ENCODE assay signal across 1 cellular context in the genomic region with DNA sequence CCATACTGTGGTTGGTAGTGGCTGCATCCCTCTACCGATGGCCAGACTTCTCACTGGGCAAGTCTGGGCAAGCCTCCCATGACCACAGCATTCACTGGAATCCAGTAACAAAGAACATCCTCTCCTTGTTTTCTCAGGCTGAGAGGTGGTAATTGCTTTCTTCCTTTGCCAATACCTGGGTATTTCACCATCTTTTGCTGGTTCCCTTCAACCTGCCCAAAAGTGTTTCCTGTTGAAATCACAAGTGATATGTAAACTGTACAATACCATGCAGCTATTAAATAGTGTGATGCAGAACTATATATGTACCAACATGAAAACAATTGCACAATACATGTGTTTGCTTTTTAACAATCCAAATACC.
A peak's percentile ranks its signal among the peaks of the same experiment; 100 is the strongest.
TF ChIP-seq lines count a peak whose summit lies in the region.

Gene PTCHD4 (minus strand): TSS at position 55 of the 364 bp plus-strand sequence. CDS start 42,240 bp downstream, outside the sequence.

TF ChIP-seq in HepG2, 621 proteins besides CTCF, POLR2A, EP300 and RAD21 (continued from another document and continues in another):
- TF ChIP-seq, protein P1, sequence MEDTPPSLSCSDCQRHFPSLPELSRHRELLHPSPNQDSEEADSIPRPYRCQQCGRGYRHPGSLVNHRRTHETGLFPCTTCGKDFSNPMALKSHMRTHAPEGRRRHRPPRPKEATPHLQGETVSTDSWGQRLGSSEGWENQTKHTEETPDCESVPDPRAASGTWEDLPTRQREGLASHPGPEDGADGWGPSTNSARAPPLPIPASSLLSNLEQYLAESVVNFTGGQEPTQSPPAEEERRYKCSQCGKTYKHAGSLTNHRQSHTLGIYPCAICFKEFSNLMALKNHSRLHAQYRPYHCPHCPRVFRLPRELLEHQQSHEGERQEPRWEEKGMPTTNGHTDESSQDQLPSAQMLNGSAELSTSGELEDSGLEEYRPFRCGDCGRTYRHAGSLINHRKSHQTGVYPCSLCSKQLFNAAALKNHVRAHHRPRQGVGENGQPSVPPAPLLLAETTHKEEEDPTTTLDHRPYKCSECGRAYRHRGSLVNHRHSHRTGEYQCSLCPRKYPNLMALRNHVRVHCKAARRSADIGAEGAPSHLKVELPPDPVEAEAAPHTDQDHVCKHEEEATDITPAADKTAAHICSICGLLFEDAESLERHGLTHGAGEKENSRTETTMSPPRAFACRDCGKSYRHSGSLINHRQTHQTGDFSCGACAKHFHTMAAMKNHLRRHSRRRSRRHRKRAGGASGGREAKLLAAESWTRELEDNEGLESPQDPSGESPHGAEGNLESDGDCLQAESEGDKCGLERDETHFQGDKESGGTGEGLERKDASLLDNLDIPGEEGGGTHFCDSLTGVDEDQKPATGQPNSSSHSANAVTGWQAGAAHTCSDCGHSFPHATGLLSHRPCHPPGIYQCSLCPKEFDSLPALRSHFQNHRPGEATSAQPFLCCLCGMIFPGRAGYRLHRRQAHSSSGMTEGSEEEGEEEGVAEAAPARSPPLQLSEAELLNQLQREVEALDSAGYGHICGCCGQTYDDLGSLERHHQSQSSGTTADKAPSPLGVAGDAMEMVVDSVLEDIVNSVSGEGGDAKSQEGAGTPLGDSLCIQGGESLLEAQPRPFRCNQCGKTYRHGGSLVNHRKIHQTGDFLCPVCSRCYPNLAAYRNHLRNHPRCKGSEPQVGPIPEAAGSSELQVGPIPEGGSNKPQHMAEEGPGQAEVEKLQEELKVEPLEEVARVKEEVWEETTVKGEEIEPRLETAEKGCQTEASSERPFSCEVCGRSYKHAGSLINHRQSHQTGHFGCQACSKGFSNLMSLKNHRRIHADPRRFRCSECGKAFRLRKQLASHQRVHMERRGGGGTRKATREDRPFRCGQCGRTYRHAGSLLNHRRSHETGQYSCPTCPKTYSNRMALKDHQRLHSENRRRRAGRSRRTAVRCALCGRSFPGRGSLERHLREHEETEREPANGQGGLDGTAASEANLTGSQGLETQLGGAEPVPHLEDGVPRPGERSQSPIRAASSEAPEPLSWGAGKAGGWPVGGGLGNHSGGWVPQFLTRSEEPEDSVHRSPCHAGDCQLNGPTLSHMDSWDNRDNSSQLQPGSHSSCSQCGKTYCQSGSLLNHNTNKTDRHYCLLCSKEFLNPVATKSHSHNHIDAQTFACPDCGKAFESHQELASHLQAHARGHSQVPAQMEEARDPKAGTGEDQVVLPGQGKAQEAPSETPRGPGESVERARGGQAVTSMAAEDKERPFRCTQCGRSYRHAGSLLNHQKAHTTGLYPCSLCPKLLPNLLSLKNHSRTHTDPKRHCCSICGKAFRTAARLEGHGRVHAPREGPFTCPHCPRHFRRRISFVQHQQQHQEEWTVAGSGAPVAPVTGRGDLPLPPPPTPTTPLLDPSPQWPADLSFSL (CRISPR knock-in tag; IDR thresholded peaks at IDR 0.05): peak; percentile 86; the same call in 1 of the 2 replicates
- no peak for TF ChIP-seq KAT2B (IDR thresholded peaks at IDR 0.05; ENCODE audit: borderline replicate concordance, low read depth, low read length)
- no peak for TF ChIP-seq RBM22 (optimal IDR thresholded peaks at IDR 0.05; ENCODE audit: low read length)
- TF ChIP-seq, protein P2, sequence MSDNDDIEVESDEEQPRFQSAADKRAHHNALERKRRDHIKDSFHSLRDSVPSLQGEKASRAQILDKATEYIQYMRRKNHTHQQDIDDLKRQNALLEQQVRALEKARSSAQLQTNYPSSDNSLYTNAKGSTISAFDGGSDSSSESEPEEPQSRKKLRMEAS (IDR thresholded peaks at IDR 0.05): peak; percentile 63; the same call in 1 of the 2 replicates
- no peak; the same call in 1 of the 2 replicates for TF ChIP-seq TGIF2 (CRISPR knock-in tag; IDR thresholded peaks at IDR 0.05)
- no peak for TF ChIP-seq TMF1 (CRISPR knock-in tag; IDR thresholded peaks at IDR 0.05; ENCODE audit: low read depth)
- TF ChIP-seq EED (CRISPR knock-in tag; IDR thresholded peaks at IDR 0.05): no peak
- TF ChIP-seq SOX13 (IDR thresholded peaks at IDR 0.05): peak; percentile 80
- peak in 1 of 2 experiments; percentile 91; a peak in 2 of 4 replicates for TF ChIP-seq SOX13 (CRISPR knock-in tag; conservative IDR thresholded peaks at IDR 0.05 in 1 of 2, IDR thresholded peaks at IDR 0.05 in 1 of 2)
- no peak for TF ChIP-seq SIN3A (IDR thresholded peaks at IDR 0.05; ENCODE audit: borderline replicate concordance, low read depth, low read length)
- TF ChIP-seq KLF11 (CRISPR knock-in tag; IDR thresholded peaks at IDR 0.05): peak; percentile 58; the same call in 1 of the 2 replicates
- peak; percentile 72 for TF ChIP-seq ZNF614 (CRISPR knock-in tag; IDR thresholded peaks at IDR 0.05; ENCODE audit: borderline replicate concordance)
- no peak for TF ChIP-seq PHF20 (CRISPR knock-in tag; IDR thresholded peaks at IDR 0.05)
- TF ChIP-seq MXD4 (CRISPR knock-in tag; IDR thresholded peaks at IDR 0.05): peak; percentile 26; the same call in 1 of the 2 replicates
- TF ChIP-seq FOXA1 (IDR thresholded peaks at IDR 0.05): no peak
- TF ChIP-seq FOXA1 (CRISPR knock-in tag; IDR thresholded peaks at IDR 0.05): peak; percentile 76
- TF ChIP-seq NR3C1 (CRISPR knock-in tag; IDR thresholded peaks at IDR 0.05): no peak
- no peak for TF ChIP-seq PLRG1 (conservative IDR thresholded peaks at IDR 0.05)
- TF ChIP-seq FIP1L1 (IDR thresholded peaks at IDR 0.05; ENCODE audit: borderline replicate concordance, insufficient read depth, low read depth, low read length): no peak
- TF ChIP-seq ZFP41 (CRISPR knock-in tag; IDR thresholded peaks at IDR 0.05; ENCODE audit: borderline replicate concordance): no peak
- no peak for TF ChIP-seq ATF7 (IDR thresholded peaks at IDR 0.05)
- TF ChIP-seq ATF7 (CRISPR knock-in tag; IDR thresholded peaks at IDR 0.05): no peak
- TF ChIP-seq KLF16 (CRISPR knock-in tag; IDR thresholded peaks at IDR 0.05): peak in 1 of 2 experiments; percentile 37; a peak in 1 of 4 replicates
- TF ChIP-seq HDAC6 (IDR thresholded peaks at IDR 0.05; ENCODE audit: low read depth, low read length): no peak
- TF ChIP-seq ZNF564 (CRISPR knock-in tag; IDR thresholded peaks at IDR 0.05): no peak
- TF ChIP-seq MAFK (conservative IDR thresholded peaks at IDR 0.05 in 1 of 2, IDR thresholded peaks at IDR 0.05 in 1 of 2; ENCODE audit: low read length in 2 of 2): no peak
- TF ChIP-seq PAF1 (CRISPR knock-in tag; IDR thresholded peaks at IDR 0.05): no peak
- no peak for TF ChIP-seq AGO2 (optimal IDR thresholded peaks at IDR 0.05; ENCODE audit: low read depth, low read length)
- no peak for TF ChIP-seq ISX (CRISPR knock-in tag; conservative IDR thresholded peaks at IDR 0.05)
- TF ChIP-seq, protein P3, sequence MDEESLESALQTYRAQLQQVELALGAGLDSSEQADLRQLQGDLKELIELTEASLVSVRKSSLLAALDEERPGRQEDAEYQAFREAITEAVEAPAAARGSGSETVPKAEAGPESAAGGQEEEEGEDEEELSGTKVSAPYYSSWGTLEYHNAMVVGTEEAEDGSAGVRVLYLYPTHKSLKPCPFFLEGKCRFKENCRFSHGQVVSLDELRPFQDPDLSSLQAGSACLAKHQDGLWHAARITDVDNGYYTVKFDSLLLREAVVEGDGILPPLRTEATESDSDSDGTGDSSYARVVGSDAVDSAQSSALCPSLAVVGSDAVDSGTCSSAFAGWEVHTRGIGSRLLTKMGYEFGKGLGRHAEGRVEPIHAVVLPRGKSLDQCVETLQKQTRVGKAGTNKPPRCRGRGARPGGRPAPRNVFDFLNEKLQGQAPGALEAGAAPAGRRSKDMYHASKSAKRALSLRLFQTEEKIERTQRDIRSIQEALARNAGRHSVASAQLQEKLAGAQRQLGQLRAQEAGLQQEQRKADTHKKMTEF (CRISPR knock-in tag; IDR thresholded peaks at IDR 0.05): peak; percentile 77
- TF ChIP-seq ZNF691 (CRISPR knock-in tag; IDR thresholded peaks at IDR 0.05; ENCODE audit: borderline replicate concordance, low read depth): no peak
- no peak for TF ChIP-seq ZNF101 (CRISPR knock-in tag; IDR thresholded peaks at IDR 0.05; ENCODE audit: borderline replicate concordance, low read depth)
- no peak for TF ChIP-seq HNF4G (IDR thresholded peaks at IDR 0.05; ENCODE audit: borderline replicate concordance, low read depth, low read length)
- no peak for TF ChIP-seq HNF4G (CRISPR knock-in tag; IDR thresholded peaks at IDR 0.05; ENCODE audit: borderline replicate concordance, low read depth)
- no peak for TF ChIP-seq KLF12 (CRISPR knock-in tag; IDR thresholded peaks at IDR 0.05; ENCODE audit: borderline replicate concordance)
- no peak for TF ChIP-seq MLXIP (CRISPR knock-in tag; IDR thresholded peaks at IDR 0.05; ENCODE audit: borderline replicate concordance)
- TF ChIP-seq, protein P4, sequence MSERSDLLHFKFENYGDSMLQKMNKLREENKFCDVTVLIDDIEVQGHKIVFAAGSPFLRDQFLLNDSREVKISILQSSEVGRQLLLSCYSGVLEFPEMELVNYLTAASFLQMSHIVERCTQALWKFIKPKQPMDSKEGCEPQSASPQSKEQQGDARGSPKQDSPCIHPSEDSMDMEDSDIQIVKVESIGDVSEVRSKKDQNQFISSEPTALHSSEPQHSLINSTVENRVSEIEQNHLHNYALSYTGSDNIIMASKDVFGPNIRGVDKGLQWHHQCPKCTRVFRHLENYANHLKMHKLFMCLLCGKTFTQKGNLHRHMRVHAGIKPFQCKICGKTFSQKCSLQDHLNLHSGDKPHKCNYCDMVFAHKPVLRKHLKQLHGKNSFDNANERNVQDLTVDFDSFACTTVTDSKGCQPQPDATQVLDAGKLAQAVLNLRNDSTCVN (CRISPR knock-in tag; IDR thresholded peaks at IDR 0.05; ENCODE audit: borderline replicate concordance): 0 out of 2 replicates have a peak, but pooled peaks have one; percentile 47
- TF ChIP-seq, protein P5, sequence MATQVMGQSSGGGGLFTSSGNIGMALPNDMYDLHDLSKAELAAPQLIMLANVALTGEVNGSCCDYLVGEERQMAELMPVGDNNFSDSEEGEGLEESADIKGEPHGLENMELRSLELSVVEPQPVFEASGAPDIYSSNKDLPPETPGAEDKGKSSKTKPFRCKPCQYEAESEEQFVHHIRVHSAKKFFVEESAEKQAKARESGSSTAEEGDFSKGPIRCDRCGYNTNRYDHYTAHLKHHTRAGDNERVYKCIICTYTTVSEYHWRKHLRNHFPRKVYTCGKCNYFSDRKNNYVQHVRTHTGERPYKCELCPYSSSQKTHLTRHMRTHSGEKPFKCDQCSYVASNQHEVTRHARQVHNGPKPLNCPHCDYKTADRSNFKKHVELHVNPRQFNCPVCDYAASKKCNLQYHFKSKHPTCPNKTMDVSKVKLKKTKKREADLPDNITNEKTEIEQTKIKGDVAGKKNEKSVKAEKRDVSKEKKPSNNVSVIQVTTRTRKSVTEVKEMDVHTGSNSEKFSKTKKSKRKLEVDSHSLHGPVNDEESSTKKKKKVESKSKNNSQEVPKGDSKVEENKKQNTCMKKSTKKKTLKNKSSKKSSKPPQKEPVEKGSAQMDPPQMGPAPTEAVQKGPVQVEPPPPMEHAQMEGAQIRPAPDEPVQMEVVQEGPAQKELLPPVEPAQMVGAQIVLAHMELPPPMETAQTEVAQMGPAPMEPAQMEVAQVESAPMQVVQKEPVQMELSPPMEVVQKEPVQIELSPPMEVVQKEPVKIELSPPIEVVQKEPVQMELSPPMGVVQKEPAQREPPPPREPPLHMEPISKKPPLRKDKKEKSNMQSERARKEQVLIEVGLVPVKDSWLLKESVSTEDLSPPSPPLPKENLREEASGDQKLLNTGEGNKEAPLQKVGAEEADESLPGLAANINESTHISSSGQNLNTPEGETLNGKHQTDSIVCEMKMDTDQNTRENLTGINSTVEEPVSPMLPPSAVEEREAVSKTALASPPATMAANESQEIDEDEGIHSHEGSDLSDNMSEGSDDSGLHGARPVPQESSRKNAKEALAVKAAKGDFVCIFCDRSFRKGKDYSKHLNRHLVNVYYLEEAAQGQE (IDR thresholded peaks at IDR 0.05; ENCODE audit: borderline replicate concordance in 1 of 2, low read depth in 1 of 2, low read length in 2 of 2): peak in 1 of 2 experiments; percentile 66; a peak in 1 of 4 replicates
- no peak for TF ChIP-seq REL (CRISPR knock-in tag; conservative IDR thresholded peaks at IDR 0.05)
- no peak for TF ChIP-seq FLYWCH1 (CRISPR knock-in tag; IDR thresholded peaks at IDR 0.05)
- TF ChIP-seq SIX1 (CRISPR knock-in tag; IDR thresholded peaks at IDR 0.05; ENCODE audit: borderline replicate concordance): 0 out of 2 replicates have a peak, but pooled peaks have one; percentile 18
- TF ChIP-seq MTA1 (CRISPR knock-in tag; IDR thresholded peaks at IDR 0.05; ENCODE audit: borderline replicate concordance): no peak
